In the genomic region with DNA sequence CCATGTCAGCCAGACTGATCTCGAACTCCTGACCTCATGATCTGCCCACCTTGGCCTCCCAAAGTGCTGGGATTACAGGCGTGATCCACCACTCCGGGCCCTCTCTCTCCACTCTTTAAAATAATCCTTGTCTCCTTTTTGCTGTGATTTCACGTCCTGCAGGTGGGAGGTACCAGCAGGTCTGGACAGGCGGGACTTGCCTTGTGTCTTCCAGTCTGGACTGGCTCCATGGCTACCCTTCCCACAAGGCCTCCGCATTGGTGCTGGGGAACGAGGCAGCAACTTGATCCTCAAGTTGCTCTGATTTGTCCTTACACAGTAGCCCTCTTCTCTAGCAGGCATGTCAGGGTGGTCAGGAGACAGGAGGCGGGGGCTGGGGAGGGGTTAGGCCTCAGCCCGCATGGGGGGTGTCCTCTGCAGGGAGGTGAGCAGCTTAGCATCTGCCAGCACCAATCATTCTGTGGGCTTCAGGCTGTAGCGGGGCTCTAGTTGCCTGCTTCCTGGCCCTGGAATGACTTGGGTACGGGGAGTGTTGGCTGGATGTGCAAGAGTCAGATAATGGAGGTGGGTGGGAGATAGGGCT, we compare ENCODE assay signal across 1 cellular context.
TF ChIP-seq lines count a peak whose summit lies in the region.

No MANE protein-coding gene starts in this region.

TF ChIP-seq in GM23338, 12 proteins besides CTCF, POLR2A, EP300 and RAD21 (continued from another document):
- TF ChIP-seq, protein P1, sequence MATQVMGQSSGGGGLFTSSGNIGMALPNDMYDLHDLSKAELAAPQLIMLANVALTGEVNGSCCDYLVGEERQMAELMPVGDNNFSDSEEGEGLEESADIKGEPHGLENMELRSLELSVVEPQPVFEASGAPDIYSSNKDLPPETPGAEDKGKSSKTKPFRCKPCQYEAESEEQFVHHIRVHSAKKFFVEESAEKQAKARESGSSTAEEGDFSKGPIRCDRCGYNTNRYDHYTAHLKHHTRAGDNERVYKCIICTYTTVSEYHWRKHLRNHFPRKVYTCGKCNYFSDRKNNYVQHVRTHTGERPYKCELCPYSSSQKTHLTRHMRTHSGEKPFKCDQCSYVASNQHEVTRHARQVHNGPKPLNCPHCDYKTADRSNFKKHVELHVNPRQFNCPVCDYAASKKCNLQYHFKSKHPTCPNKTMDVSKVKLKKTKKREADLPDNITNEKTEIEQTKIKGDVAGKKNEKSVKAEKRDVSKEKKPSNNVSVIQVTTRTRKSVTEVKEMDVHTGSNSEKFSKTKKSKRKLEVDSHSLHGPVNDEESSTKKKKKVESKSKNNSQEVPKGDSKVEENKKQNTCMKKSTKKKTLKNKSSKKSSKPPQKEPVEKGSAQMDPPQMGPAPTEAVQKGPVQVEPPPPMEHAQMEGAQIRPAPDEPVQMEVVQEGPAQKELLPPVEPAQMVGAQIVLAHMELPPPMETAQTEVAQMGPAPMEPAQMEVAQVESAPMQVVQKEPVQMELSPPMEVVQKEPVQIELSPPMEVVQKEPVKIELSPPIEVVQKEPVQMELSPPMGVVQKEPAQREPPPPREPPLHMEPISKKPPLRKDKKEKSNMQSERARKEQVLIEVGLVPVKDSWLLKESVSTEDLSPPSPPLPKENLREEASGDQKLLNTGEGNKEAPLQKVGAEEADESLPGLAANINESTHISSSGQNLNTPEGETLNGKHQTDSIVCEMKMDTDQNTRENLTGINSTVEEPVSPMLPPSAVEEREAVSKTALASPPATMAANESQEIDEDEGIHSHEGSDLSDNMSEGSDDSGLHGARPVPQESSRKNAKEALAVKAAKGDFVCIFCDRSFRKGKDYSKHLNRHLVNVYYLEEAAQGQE (IDR thresholded peaks at IDR 0.05; ENCODE audit: unreplicated experiment), result no peak
- TF ChIP-seq NANOG (IDR thresholded peaks at IDR 0.05; ENCODE audit: borderline replicate concordance) (no peak), JUNB (IDR thresholded peaks at IDR 0.05; ENCODE audit: unreplicated experiment) (no peak), ETS1 (IDR thresholded peaks at IDR 0.05) (no peak), POLR2AphosphoS5 (IDR thresholded peaks at IDR 0.05; ENCODE audit: low read depth) (no peak), EZH2 (IDR thresholded peaks at IDR 0.05; ENCODE audit: low read depth, unreplicated experiment) (no peak), ZNF331 (CRISPR knock-in tag; IDR thresholded peaks at IDR 0.05; ENCODE audit: low read depth) (no peak), CREB1 (CRISPR knock-in tag; IDR thresholded peaks at IDR 0.05; ENCODE audit: low read depth) (no peak), EZH2phosphoT487 (IDR thresholded peaks at IDR 0.05; ENCODE audit: unreplicated experiment) (no peak), ZNF114 (CRISPR knock-in tag; IDR thresholded peaks at IDR 0.05) (no peak), ZNF462 (CRISPR knock-in tag; IDR thresholded peaks at IDR 0.05) (no peak)
